In the genomic region with DNA sequence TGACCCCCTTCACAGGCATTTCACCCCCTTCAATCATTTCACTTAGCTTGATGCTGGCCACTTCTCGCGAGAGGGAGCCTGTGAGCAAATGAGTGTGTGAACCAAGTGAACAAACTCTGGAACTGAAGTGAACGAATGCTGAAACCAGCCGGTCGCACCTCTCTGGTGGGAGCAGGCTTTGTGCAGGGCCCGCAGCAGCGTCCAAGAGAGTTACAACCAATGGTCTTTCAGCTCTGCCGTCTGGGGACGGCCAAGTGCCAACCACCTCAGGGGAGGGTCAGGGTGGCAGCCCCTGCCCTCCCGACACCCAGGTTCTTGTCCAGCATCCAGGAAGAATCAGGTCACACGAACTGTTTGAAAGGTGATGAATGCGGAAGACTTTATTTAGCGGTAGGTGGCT, we compare ENCODE assay signal across 24 cellular contexts.
"Had no signal": no experiment of that assay in that cellular context is flagged by ENCODE, and none has a peak within 500 bp of the region (broad histone marks: within the 10 kb centered on the region; RNA-seq: fewer than 3 reads in every experiment).

No MANE protein-coding gene starts in this region.

- H3K36me3 ChIP-seq: MG63, SJSA1 had no signal

- H3K27ac ChIP-seq: HL-60, RWPE1, SJSA1, SK-N-MC had no signal

- H3K4me1 ChIP-seq: SJSA1 had no signal

- DNase-seq: Karpas-422; KG1; MG63; NCI-H1092; NCI-H1105 treated with DMSO at 0.1 percent for 48 hours; NCI-H1417 treated with DMSO at 0.1 percent for 48 hours; NCI-H187; NCI-H2029; NCI-H2081 treated with DMSO at 0.1 percent for 48 hours; NCI-H2171; NCI-H226; NCI-H446; NCI-H510A; NCI-H524 treated with DMSO at 0.1 percent for 48 hours; NCI-H69; NCI-H774; NK-92 treated with Interleukin-12 subunit alpha and Interleukin-12 subunit beta, amount 100 ng/mL, for 24 hours; PC-3; SIG-M5 had no signal

- H3K4me3 ChIP-seq: MG63, SJSA1, SK-N-MC had no signal

- H3K27me3 ChIP-seq: MG63, SJSA1 had no signal

- H3K9me3 ChIP-seq: MG63, SJSA1 had no signal

- ATAC-seq: Panc1, PC-3 had no signal
